In genomic region chr6:1267790-1268762, GRCh38 we compare ENCODE assay signal across 24 cellular contexts. TPM values are rescaled to one million over a fixed set of nuclear protein-coding genes. Genes with fewer than 3 reads are reported as not detected.
DNase-seq lines count a peak whose midpoint lies in the region; ATAC-seq, FAIRE-seq and TF ChIP-seq lines count a peak whose summit lies in the region.
"Had no signal": no experiment of that assay in that cellular context is flagged by ENCODE, and none has a peak within 500 bp of the region (broad histone marks: within the 10 kb centered on the region; RNA-seq: fewer than 3 reads in every experiment).

No MANE protein-coding gene starts in this region.

- 79% methylated on average over 18 of the region's 18 CpGs for WGBS in hepatocyte (ENCODE audit: low lambda C conversion rate, missing lambda C conversion rate)
- 64 to 77% (median 65%) methylated on average over 18 of the region's 18 CpGs for WGBS in small intestine, 3 donors

- DNase-seq in ELF-1 (ENCODE audit: low read depth, low spot score) (peak; percentile 33), PC-9 (no peak), hepatocyte (ENCODE audit: low spot score) (peak; percentile 53), small intestine (peak; percentile 96), NCI-H1694 (lab: John Stamatoyannopoulos, UW) (no peak), cerebellar cortex (ENCODE audit: low spot score) (no peak)
- DNase-seq: BE2C; DMS 273 treated with DMSO at 0.1 percent for 48 hours; DMS79 treated with DMSO at 0.1 percent for 48 hours; KBM-7; NCI-H1092; NCI-H1436 treated with DMSO at 0.1 percent for 48 hours; NCI-H2029; NCI-H226; NCI-H510A treated with DMSO at 0.1 percent for 48 hours; NCI-H774; NK-92 treated with Interleukin-12 subunit alpha and Interleukin-12 subunit beta, amount 100 ng/mL, for 24 hours; Peyer's patch had no signal

- H3F3A ChIP-seq in PC-9 (ENCODE audit: insufficient read depth, low read depth) = peaks cover 23% of the 10 kb centered on the region

- H3K27me3 ChIP-seq in PC-9 (ENCODE audit: insufficient read depth, low read depth) = no peaks in the 10 kb centered on the region
- H3K27me3 ChIP-seq in hepatocyte = no peaks in the 10 kb centered on the region
- no peaks in the 10 kb centered on the region for H3K27me3 ChIP-seq in small intestine (ENCODE audit: control insufficient read depth in 2 of 2, insufficient read depth in 2 of 2, low read length in 2 of 2)
- H3K27me3 ChIP-seq: Peyer's patch had no signal

- no peak for ATAC-seq in GM19351 (IDR thresholded peaks at IDR 0.05; ENCODE audit: unreplicated experiment)
- no peak for ATAC-seq in HG02840 (IDR thresholded peaks at IDR 0.05; ENCODE audit: low FRiP score, unreplicated experiment)
- ATAC-seq: GM12878, Right ventricle myocardium inferior had no signal

- FAIRE-seq in small intestine (lab: Jason Lieb, UNC) = no peak
- FAIRE-seq: GM12878 had no signal

- TF ChIP-seq CTCF in PC-9 (conservative IDR thresholded peaks at IDR 0.05) (no peak), hepatocyte (IDR thresholded peaks at IDR 0.05; ENCODE audit: poor library complexity) (no peak)

- BruUV-seq in PC-9 (replicated peaks; lab: Mats Ljungman, UMichigan) = no TSS peak

- peak overlapping the region; percentile 41 for H2AFZ ChIP-seq in PC-9
- H2AFZ ChIP-seq in hepatocyte = no peak overlapping the region
- H2AFZ ChIP-seq: GM23248 had no signal

- H3K36me3 ChIP-seq in PC-9 (ENCODE audit: low read depth) (no peaks in the 10 kb centered on the region), hepatocyte (replicated peaks; ENCODE audit: insufficient read depth, low read depth) (no peaks in the 10 kb centered on the region), small intestine (ENCODE audit: control insufficient read depth in 2 of 2, insufficient read depth in 2 of 2, low read length in 2 of 2) (no peaks in the 10 kb centered on the region)
- H3K36me3 ChIP-seq: BE2C, Peyer's patch had no signal

- CTCF ChIA-PET in PC-9 (lab: Charles Lee) = no interaction called here

- H3K9me3 ChIP-seq in PC-9 (ENCODE audit: insufficient read depth, low read depth) = 0 out of 2 replicates have a peak, but pooled peaks cover 9% of the 10 kb centered on the region
- no peaks in the 10 kb centered on the region for H3K9me3 ChIP-seq in hepatocyte (ENCODE audit: low read depth)
- no peaks in the 10 kb centered on the region for H3K9me3 ChIP-seq in small intestine (ENCODE audit: control insufficient read depth, low read depth)
- H3K9me3 ChIP-seq: BE2C had no signal

- H3K4me1 ChIP-seq in PC-9 (replicated peaks; ENCODE audit: insufficient read depth) = peaks cover 54% of the 10 kb centered on the region
- peaks cover 11% of the 10 kb centered on the region for H3K4me1 ChIP-seq in hepatocyte (ENCODE audit: insufficient read depth)
- peaks cover 2 to 5% of the 10 kb centered on the region in 2 donors for H3K4me1 ChIP-seq in small intestine (ENCODE audit: control insufficient read depth in 2 of 2, insufficient read depth in 1 of 2, low read depth in 1 of 2, low read length in 1 of 2)
- H3K4me1 ChIP-seq: BE2C, Peyer's patch had no signal

- H3K4me3 ChIP-seq in PC-9 (no peak overlapping the region), hepatocyte (no peak overlapping the region), small intestine (ENCODE audit: low read depth in 1 of 2, low read length in 2 of 2) (no peak overlapping the region)
- H3K4me3 ChIP-seq: GM12878, GM23248, Peyer's patch had no signal

- H4K20me1 ChIP-seq in PC-9 (ENCODE audit: insufficient read depth) = no peaks in the 10 kb centered on the region
- no peaks in the 10 kb centered on the region for H4K20me1 ChIP-seq in hepatocyte (ENCODE audit: insufficient read depth, poor library complexity, severe bottlenecking)

- peak overlapping the region; percentile 66 for H3K4me2 ChIP-seq in PC-9
- no peak overlapping the region for H3K4me2 ChIP-seq in hepatocyte

- H3K79me2 ChIP-seq in PC-9 (ENCODE audit: low read depth) = no peaks in the 10 kb centered on the region
- H3K79me2 ChIP-seq in hepatocyte = no peaks in the 10 kb centered on the region

- intact Hi-C loops in PC-9 (cut with micrococcal nuclease; ENCODE audit: unreplicated experiment) = no loop called here

- peak overlapping the region; percentile 85 for H3K27ac ChIP-seq in PC-9
- H3K27ac ChIP-seq in hepatocyte = peak overlapping the region; percentile 81
- H3K27ac ChIP-seq in small intestine (ENCODE audit: low read depth in 1 of 2, low read length in 1 of 2) = no peak overlapping the region
- H3K27ac ChIP-seq: GM23248, Peyer's patch had no signal

- H3K9me2 ChIP-seq in PC-9 (ENCODE audit: insufficient read depth) (no peaks in the 10 kb centered on the region), hepatocyte (replicated peaks; ENCODE audit: insufficient read depth) (no peaks in the 10 kb centered on the region)

- POLR2A ChIA-PET in PC-9 (lab: Charles Lee; ENCODE audit: unreplicated experiment) = no interaction called here

RNA-seq across cellular contexts. Expression of gene FOXQ1, which starts 43.8 kb away (rescaled TPM):
- 55.8 and 57.0 TPM in 2 replicates for total RNA-seq in PC-9 (2021)
- total RNA-seq in hepatocyte = 12.8 and 14.2 TPM in 2 replicates
- 15.1 and 25.9 TPM in 2 replicates for polyA plus RNA-seq in hepatocyte
- polyA plus RNA-seq in small intestine = 1 to 10 TPM in 2 of 3 donors, under 1 TPM in 1; 0.54 to 1.7 (median 1.3) TPM
- total RNA-seq: A673, Peyer's patch, Right ventricle myocardium inferior had no signal
- polyA plus RNA-seq: GM12878, GM23248 had no signal

Comparison
In these comparisons a context has a peak if more than half of its experiments do, and no peak if none do; other contexts are left out.
1. DNase-seq: peak in ELF-1 (single experiment), hepatocyte (single experiment) and small intestine (single experiment); none in PC-9 (0 of 2), NCI-H1694 (single experiment) and cerebellar cortex (single experiment).
2. H3K27ac ChIP-seq: peak in PC-9 (single experiment) and hepatocyte (single experiment); none in small intestine (0 of 2).